ENCODE assay signal across 13 cellular contexts in genomic region chr14:105855893-105856675, GRCh38.
DNase-seq lines count a peak whose midpoint lies in the region; ATAC-seq and TF ChIP-seq lines count a peak whose summit lies in the region.
"Had no signal": no experiment of that assay in that cellular context is flagged by ENCODE, and none has a peak within 500 bp of the region (broad histone marks: within the 10 kb centered on the region; RNA-seq: fewer than 3 reads in every experiment).

No MANE protein-coding gene starts in this region.

- H3K4me3 Mint-ChIP-seq in activated CD4-positive, alpha-beta T cell treated with anti-CD3 and anti-CD28 coated beads, Interleukin-2, amount 10 ng/mL, durations not matched to agents 24 days and 14 days, result peak overlapping the region; percentile 51
- H3K4me3 Mint-ChIP-seq in activated CD4-positive, alpha-beta T cell treated with anti-CD3 and anti-CD28 coated beads for 36 hours, result no peak overlapping the region
- H3K4me3 Mint-ChIP-seq: activated T-cell treated with anti-CD3 and anti-CD28 coated beads, Interleukin-2, amount 50 U/mL, for 72 hours; mesothelial cell of epicardium had no signal

- H3K9me3 ChIP-seq in colonic mucosa (no peaks in the 10 kb centered on the region), spleen (no peaks in the 10 kb centered on the region)
- H3K9me3 ChIP-seq: esophagus muscularis mucosa had no signal

- H3K4me3 ChIP-seq in H7 (ENCODE audit: insufficient read depth, low read depth, low read length) (no peak overlapping the region), colonic mucosa (no peak overlapping the region), spleen (peak overlapping the region in 7 of 8 donors; percentile 0 to 83 (median 49))
- H3K4me3 ChIP-seq: esophagus muscularis mucosa had no signal

- peaks cover 24% of the 10 kb centered on the region for H3K4me1 Mint-ChIP-seq in activated CD4-positive, alpha-beta T cell treated with anti-CD3 and anti-CD28 coated beads, Interleukin-2, amount 10 ng/mL, durations not matched to agents 24 days and 14 days
- H3K4me1 Mint-ChIP-seq in activated CD4-positive, alpha-beta T cell treated with anti-CD3 and anti-CD28 coated beads for 36 hours, result peaks cover 10% of the 10 kb centered on the region
- H3K4me1 Mint-ChIP-seq: mesothelial cell of epicardium had no signal

- H3K27ac ChIP-seq in colonic mucosa (no peak overlapping the region), spleen (peak overlapping the region in 7 of 8 donors; percentile 33 to 93 (median 78))
- H3K27ac ChIP-seq: esophagus muscularis mucosa had no signal

- peaks cover 10% of the 10 kb centered on the region for H3K36me3 Mint-ChIP-seq in activated CD4-positive, alpha-beta T cell treated with anti-CD3 and anti-CD28 coated beads, Interleukin-2, amount 10 ng/mL, durations not matched to agents 24 days and 14 days (ENCODE audit: low read depth)
- H3K36me3 Mint-ChIP-seq in activated CD4-positive, alpha-beta T cell treated with anti-CD3 and anti-CD28 coated beads for 36 hours (ENCODE audit: low read depth), result no peaks in the 10 kb centered on the region

- 69 to 78% (median 74%) methylated on average over 18 to 28 of the region's 28 CpGs for WGBS in spleen, 5 donors

- DNase-seq in activated CD4-positive, alpha-beta T cell treated with anti-CD3 and anti-CD28 coated beads, Interleukin-2, amount 10 ng/mL, durations not matched to agents 24 days and 14 days, result no peak
- no peak for DNase-seq in activated CD4-positive, alpha-beta T cell treated with anti-CD3 and anti-CD28 coated beads for 36 hours
- DNase-seq in H7, result peak; percentile 38
- peak; percentile 11 for DNase-seq in colonic mucosa
- peak; percentile 80 for DNase-seq in spleen
- DNase-seq in COR-L47 (lab: John Stamatoyannopoulos, UW), result no peak
- DNase-seq in epidermal melanocyte (ENCODE audit: insufficient read length, low spot score), result no peak
- DNase-seq in COLO829 (ENCODE audit: low spot score), result no peak
- DNase-seq: activated T-cell treated with anti-CD3 and anti-CD28 coated beads, Interleukin-2, amount 50 U/mL, for 72 hours; DMS153; NCI-H524 treated with DMSO at 0.1 percent for 48 hours had no signal

- no peaks in the 10 kb centered on the region for H3K27me3 ChIP-seq in H7 (ENCODE audit: control insufficient read depth, insufficient read depth, low read length)
- H3K27me3 ChIP-seq in colonic mucosa, result no peaks in the 10 kb centered on the region
- H3K27me3 ChIP-seq in spleen (replicated peaks in 1 of 7), result no peaks in the 10 kb centered on the region

- TF ChIP-seq CTCF in colonic mucosa (IDR thresholded peaks at IDR 0.05) (no peak), spleen (IDR thresholded peaks at IDR 0.05 in 8 of 11, conservative IDR thresholded peaks at IDR 0.05 in 3 of 11) (no peak)

- TF ChIP-seq POLR2A in spleen (IDR thresholded peaks at IDR 0.05), result no peak

- no peak overlapping the region for H3K9ac ChIP-seq in colonic mucosa (ENCODE audit: low read depth in 2 of 2, low read length in 2 of 2)

- POLR2A ChIA-PET in activated CD4-positive, alpha-beta T cell treated with anti-CD3 and anti-CD28 coated beads for 36 hours (lab: Charles Lee), result no interaction called here

- ATAC-seq in activated CD4-positive, alpha-beta T cell treated with anti-CD3 and anti-CD28 coated beads for 36 hours, result no peak
- ATAC-seq: activated T-cell treated with anti-CD3 and anti-CD28 coated beads, Interleukin-2, amount 50 U/mL, for 72 hours had no signal

- no peaks in the 10 kb centered on the region for H3K4me1 ChIP-seq in colonic mucosa
- H3K4me1 ChIP-seq in spleen, result peaks cover 0 to 36% (median 14%) of the 10 kb centered on the region in 6 donors
- H3K4me1 ChIP-seq: esophagus muscularis mucosa had no signal

- H3K9me3 Mint-ChIP-seq in activated CD4-positive, alpha-beta T cell treated with anti-CD3 and anti-CD28 coated beads, Interleukin-2, amount 10 ng/mL, durations not matched to agents 24 days and 14 days, result no peaks in the 10 kb centered on the region
- H3K9me3 Mint-ChIP-seq in activated CD4-positive, alpha-beta T cell treated with anti-CD3 and anti-CD28 coated beads for 36 hours (ENCODE audit: low read depth), result no peaks in the 10 kb centered on the region
- H3K9me3 Mint-ChIP-seq: activated T-cell treated with anti-CD3 and anti-CD28 coated beads, Interleukin-2, amount 50 U/mL, for 72 hours had no signal

- H3K27me3 Mint-ChIP-seq in activated CD4-positive, alpha-beta T cell treated with anti-CD3 and anti-CD28 coated beads, Interleukin-2, amount 10 ng/mL, durations not matched to agents 24 days and 14 days, result no peaks in the 10 kb centered on the region
- H3K27me3 Mint-ChIP-seq in activated CD4-positive, alpha-beta T cell treated with anti-CD3 and anti-CD28 coated beads for 36 hours, result peaks cover 6% of the 10 kb centered on the region

- H3K36me3 ChIP-seq in H7 (replicated peaks; ENCODE audit: control insufficient read depth, insufficient read depth, low read length) (no peaks in the 10 kb centered on the region), colonic mucosa (no peaks in the 10 kb centered on the region), spleen (peaks cover 0 to 65% (median 9%) of the 10 kb centered on the region in 6 donors)
- H3K36me3 ChIP-seq: esophagus muscularis mucosa had no signal

- CTCF ChIA-PET in activated CD4-positive, alpha-beta T cell treated with anti-CD3 and anti-CD28 coated beads for 36 hours (lab: Charles Lee), result no interaction called here

- H3K27ac Mint-ChIP-seq in activated CD4-positive, alpha-beta T cell treated with anti-CD3 and anti-CD28 coated beads, Interleukin-2, amount 10 ng/mL, durations not matched to agents 24 days and 14 days, result peak overlapping the region; percentile 73
- no peak overlapping the region for H3K27ac Mint-ChIP-seq in activated CD4-positive, alpha-beta T cell treated with anti-CD3 and anti-CD28 coated beads for 36 hours
- H3K27ac Mint-ChIP-seq: activated T-cell treated with anti-CD3 and anti-CD28 coated beads, Interleukin-2, amount 50 U/mL, for 72 hours; mesothelial cell of epicardium had no signal

- intact Hi-C loops in activated CD4-positive, alpha-beta T cell treated with anti-CD3 and anti-CD28 coated beads, Interleukin-2, amount 10 ng/mL, durations not matched to agents 24 days and 14 days (cut with micrococcal nuclease), result no loop called here
- intact Hi-C loops in activated CD4-positive, alpha-beta T cell treated with anti-CD3 and anti-CD28 coated beads for 36 hours (cut with DNase I, micrococcal nuclease), result no loop called here
- intact Hi-C loops in colonic mucosa (cut with DNase I), result no loop called here
- intact Hi-C loops in spleen (cut with DNase I; ENCODE audit: low total_unique reads), result no loop called here

Comparison
In these comparisons a context has a peak if more than half of its experiments do, and no peak if none do; other contexts are left out.
1. DNase-seq: peak in H7 (single experiment), colonic mucosa (single experiment) and spleen (single experiment); none in activated CD4-positive, alpha-beta T cell treated with anti-CD3 and anti-CD28 coated beads, Interleukin-2, amount 10 ng/mL, durations not matched to agents 24 days and 14 days (single experiment), activated CD4-positive, alpha-beta T cell treated with anti-CD3 and anti-CD28 coated beads for 36 hours (single experiment), COR-L47 (single experiment), epidermal melanocyte (single experiment) and COLO829 (single experiment).
2. H3K4me3 ChIP-seq: peak in spleen (7 of 8); none in H7 (single experiment) and colonic mucosa (single experiment).